Comparison of ENCODE assay signal across 8 cellular contexts in the genomic region with DNA sequence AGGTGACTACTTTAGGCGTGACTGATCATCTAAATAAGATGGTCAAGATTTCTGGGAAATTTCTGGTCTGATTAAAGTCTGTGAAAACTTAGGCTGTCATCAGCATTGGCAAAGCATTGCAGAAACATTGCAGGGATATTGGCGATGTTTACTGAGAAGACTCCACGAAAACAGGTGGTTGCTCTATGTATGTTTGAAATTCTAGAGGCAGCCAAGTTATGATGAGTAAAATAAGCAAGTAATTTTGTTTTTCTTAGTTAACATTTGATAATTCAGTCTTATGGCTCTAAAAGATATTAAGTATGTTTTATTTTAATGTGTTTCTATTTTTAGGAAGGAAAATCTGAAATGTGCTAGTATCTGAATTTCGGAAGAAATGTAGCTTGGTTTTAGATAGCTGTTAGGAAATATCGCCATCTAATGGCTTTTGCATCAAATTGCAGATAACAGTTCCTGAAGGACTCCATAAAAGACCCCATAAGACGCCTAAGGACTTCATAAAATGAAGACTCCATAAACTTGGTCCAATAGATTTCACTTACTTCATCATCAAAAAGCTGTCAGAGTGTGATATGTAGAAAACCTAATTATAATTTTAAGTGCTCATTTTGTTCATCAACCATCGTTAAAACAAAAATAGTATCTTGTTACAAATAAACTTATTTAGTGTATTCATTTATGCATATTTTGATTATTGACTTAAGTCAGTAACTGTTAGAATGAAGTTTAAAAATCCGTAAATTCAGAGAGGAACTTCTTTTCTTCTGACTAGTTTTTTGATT.
A peak's percentile ranks its signal among the peaks of the same experiment; 100 is the strongest.
DNase-seq lines count a peak whose midpoint lies in the region; ATAC-seq and TF ChIP-seq lines count a peak whose summit lies in the region.

No MANE protein-coding gene starts in this region.

- no peak overlapping the region for H3K27ac Mint-ChIP-seq in chondrocyte (ENCODE audit: unreplicated experiment)

- no peak overlapping the region for H4K91ac ChIP-seq in neuronal stem cell (ENCODE audit: low read depth, low read length, poor library complexity)

- H3K36me3 Mint-ChIP-seq in chondrocyte (ENCODE audit: low read depth) = no peaks in the 10 kb centered on the region

- H3K18ac ChIP-seq in neuronal stem cell (ENCODE audit: low read length) = no peak overlapping the region

- H4K8ac ChIP-seq in neuronal stem cell (ENCODE audit: low read depth, low read length) = no peak overlapping the region

- H3K9me3 Mint-ChIP-seq in chondrocyte (ENCODE audit: low read depth) = no peaks in the 10 kb centered on the region

- H3K4me1 ChIP-seq in heart right ventricle (peaks cover 0 to 58% (median 24%) of the 10 kb centered on the region in 9 donors), neuronal stem cell (ENCODE audit: control insufficient read depth in 2 of 2, insufficient read depth in 1 of 2, low read depth in 1 of 2, low read length in 2 of 2) (no peaks in the 10 kb centered on the region)

- no peak overlapping the region for H3K9ac ChIP-seq in neuronal stem cell (ENCODE audit: low read depth, low read length, poor library complexity)

- H3K27ac ChIP-seq in heart right ventricle (no peak overlapping the region), neuronal stem cell (replicated peaks; ENCODE audit: low read length) (no peak overlapping the region)

- H2BK5ac ChIP-seq in neuronal stem cell (ENCODE audit: low read length) = no peak overlapping the region

- H3K4me3 ChIP-seq in heart right ventricle = no peak overlapping the region
- H3K4me3 ChIP-seq in neuronal stem cell (ENCODE audit: low read length in 2 of 2) = no peak overlapping the region

- H2BK15ac ChIP-seq in neuronal stem cell (ENCODE audit: low read length) = no peak overlapping the region

- no peaks in the 10 kb centered on the region for H3K79me1 ChIP-seq in neuronal stem cell (ENCODE audit: low read depth, low read length)

- H3K23ac ChIP-seq in neuronal stem cell (ENCODE audit: low read depth, low read length, poor library complexity) = no peak overlapping the region

- intact Hi-C loops in heart right ventricle (cut with DNase I) (loop anchor here in 1 of 10 donors (10.0 kb wide), 1 partner anchor 632 kb away; no protein-coding TSS in a partner anchor), cardiac septum (cut with DNase I) (loop anchor here (5.0 to 10.0 kb wide), 2 partner anchors 242 to 339 kb away; no protein-coding TSS in a partner anchor)

- no peaks in the 10 kb centered on the region for H3K9me3 ChIP-seq in heart right ventricle
- peaks cover 0 to 2% of the 10 kb centered on the region in 2 donors for H3K9me3 ChIP-seq in neuronal stem cell (replicated peaks in 1 of 2; ENCODE audit: control insufficient read depth in 2 of 2, insufficient read depth in 1 of 2, low read depth in 1 of 2, low read length in 2 of 2)

- H3K4me2 ChIP-seq in neuronal stem cell (ENCODE audit: insufficient read depth, low read length, poor library complexity, severe bottlenecking) = no peak overlapping the region

- TF ChIP-seq CTCF in heart right ventricle (IDR thresholded peaks at IDR 0.05) (peak; percentile 17 to 70 (median 58)), chondrocyte (IDR thresholded peaks at IDR 0.05) (peak; percentile 86)

- H3K14ac ChIP-seq in neuronal stem cell (ENCODE audit: low read length) = no peak overlapping the region

- H3K36me3 ChIP-seq in heart right ventricle (peaks cover 0 to 21% (median 0%) of the 10 kb centered on the region in 9 donors), neuronal stem cell (replicated peaks in 1 of 2; ENCODE audit: control insufficient read depth in 2 of 2, insufficient read depth in 2 of 2, low read length in 2 of 2) (no peaks in the 10 kb centered on the region)

- DNase-seq in heart right ventricle (no peak), cardiac septum (ENCODE audit: low spot score) (no peak), NCI-H2081 (lab: John Stamatoyannopoulos, UW) (peak; percentile 39 to 45), chondrocyte (ENCODE audit: low spot score) (no peak), neuronal stem cell (ENCODE audit: low spot score) (peak; percentile 6), HuH-7 (ENCODE audit: low spot score) (no peak)
- no peak for DNase-seq in activated effector memory CD4-positive, alpha-beta T cell treated with Interleukin-2 at 50 U/mL for 16 hours

- H2AK5ac ChIP-seq in neuronal stem cell (ENCODE audit: low read depth, low read length) = no peak overlapping the region

- no peak overlapping the region for H3K4me3 Mint-ChIP-seq in chondrocyte (ENCODE audit: unreplicated experiment)

- H2BK120ac ChIP-seq in neuronal stem cell (ENCODE audit: low read depth, low read length) = no peak overlapping the region

- peaks cover 17% of the 10 kb centered on the region for H3K27me3 Mint-ChIP-seq in chondrocyte (ENCODE audit: low read depth)

- no peak overlapping the region for H2BK12ac ChIP-seq in neuronal stem cell (ENCODE audit: low read length)

- no peaks in the 10 kb centered on the region for H3K27me3 ChIP-seq in heart right ventricle
- H3K27me3 ChIP-seq in neuronal stem cell (ENCODE audit: control insufficient read depth in 3 of 3, insufficient read depth in 3 of 3, low read depth in 1 of 3, low read length in 3 of 3) = no peaks in the 10 kb centered on the region

- no peak overlapping the region for H3K4ac ChIP-seq in neuronal stem cell (ENCODE audit: low read length)

- no peak for ATAC-seq in heart right ventricle
- no peak for ATAC-seq in HG03342 (IDR thresholded peaks at IDR 0.05; ENCODE audit: unreplicated experiment)

- H3K4me1 Mint-ChIP-seq in chondrocyte (ENCODE audit: low read depth) = peaks cover 9% of the 10 kb centered on the region

- 44 to 51% methylated on average over 8 of the region's 8 CpGs for WGBS in heart right ventricle, 2 donors
- no CpG with 5 or more reads among the region's 8 CpGs for WGBS in neuronal stem cell (ENCODE audit: extremely low coverage in 2 of 2, insufficient read length in 2 of 2, insufficient replicate concordance in 1 of 2), 2 donors

- no peak overlapping the region for H2AFZ ChIP-seq in neuronal stem cell (ENCODE audit: low read length)

Comparison
In these comparisons a context has a peak if more than half of its experiments do, and no peak if none do; other contexts are left out.
1. DNase-seq: peak in NCI-H2081 (2 of 2) and neuronal stem cell (single experiment); none in heart right ventricle (0 of 2), cardiac septum (single experiment), chondrocyte (single experiment), activated effector memory CD4-positive, alpha-beta T cell treated with Interleukin-2 at 50 U/mL for 16 hours (single experiment) and HuH-7 (single experiment).